Comparison of ENCODE assay signal across 31 cellular contexts in genomic region chr5:38866362-38867070, GRCh38. TPM values are rescaled to one million over a fixed set of nuclear protein-coding genes. Genes with fewer than 3 reads are reported as not detected.
DNase-seq lines count a peak whose midpoint lies in the region; ATAC-seq and TF ChIP-seq lines count a peak whose summit lies in the region.
"Had no signal": no experiment of that assay in that cellular context is flagged by ENCODE, and none has a peak within 500 bp of the region (broad histone marks: within the 10 kb centered on the region; RNA-seq: fewer than 3 reads in every experiment).

No MANE protein-coding gene starts in this region.

- TF ChIP-seq CTCF in right lobe of liver (IDR thresholded peaks at IDR 0.05), result no peak

- ATAC-seq in right lobe of liver (peak in 3 of 4 donors; percentile 10 to 23 (median 14)), HG03039 (IDR thresholded peaks at IDR 0.05; ENCODE audit: unreplicated experiment) (no peak), HG03135 (IDR thresholded peaks at IDR 0.05; ENCODE audit: unreplicated experiment) (no peak)
- ATAC-seq: activated CD4-positive, alpha-beta T cell treated with anti-CD3 and anti-CD28 coated beads for 36 hours; activated T-helper 17 cell treated with anti-CD3 and anti-CD28 coated beads, Interleukin-2, amount 50 U/mL, for 72 hours; CD8-positive, alpha-beta T cell; K562; left colon; PC-3 had no signal

- H3K4me3 ChIP-seq in right lobe of liver, result no peak overlapping the region
- H3K4me3 ChIP-seq: K562, smooth muscle cell had no signal

- H3K27ac ChIP-seq in right lobe of liver, result no peak overlapping the region
- H3K27ac ChIP-seq: parathyroid adenoma, VCaP had no signal

- no peaks in the 10 kb centered on the region for H3K36me3 ChIP-seq in right lobe of liver
- H3K36me3 ChIP-seq: BE2C had no signal

- intact Hi-C loops in right lobe of liver (cut with DNase I), result no loop called here

- H3K9me3 ChIP-seq in right lobe of liver, result no peaks in the 10 kb centered on the region

- no peaks in the 10 kb centered on the region for H3K27me3 ChIP-seq in right lobe of liver
- H3K27me3 ChIP-seq: BE2C had no signal

- H3K4me1 ChIP-seq in right lobe of liver, result no peaks in the 10 kb centered on the region
- H3K4me1 ChIP-seq: parathyroid adenoma had no signal

- DNase-seq in A172 (ENCODE audit: low spot score) (peak; percentile 38), HK-2 (ENCODE audit: unreplicated experiment) (peak; percentile 24), amniotic epithelial cell (ENCODE audit: low read depth) (peak; percentile 47), right lobe of liver (no peak), NOMO-1 treated with DMSO at 0.1 percent for 48 hours (lab: John Stamatoyannopoulos, UW; ENCODE audit: unreplicated experiment) (no peak), NCI-H2081 (lab: John Stamatoyannopoulos, UW) (no peak)
- DNase-seq: activated CD4-positive, alpha-beta T cell treated with anti-CD3 and anti-CD28 coated beads for 36 hours; amygdala; BE2C; CD8-positive, alpha-beta T cell; effector CD4-positive, alpha-beta T cell; HCEC 1CT; hypothalamus; left colon; NCI-H1105; NCI-H1930; NCI-H2227 treated with DMSO at 0.1 percent for 48 hours; NCI-H526 treated with DMSO at 0.1 percent for 48 hours; NK-92 treated with Interleukin-12 subunit alpha and Interleukin-12 subunit beta, amount 100 ng/mL, for 24 hours; PC-3; SIG-M5; stimulated activated naive CD4-positive, alpha-beta T cell; T1000 had no signal

- no peak for TF ChIP-seq POLR2A in right lobe of liver (IDR thresholded peaks at IDR 0.05)

- WGBS in right lobe of liver (ENCODE audit: insufficient coverage, low coverage, low lambda C conversion rate, missing lambda C conversion rate), result 64% methylated on average over 1 of the region's 4 CpGs

RNA-seq across cellular contexts. Expression of gene OSMR, which starts 20.7 kb away (rescaled TPM):
- 27.9 and 34.8 TPM in 2 replicates for total RNA-seq in A172 (2014; rRNA removed; shearing (Covaris generic))
- 10 to 100 TPM in 5 of 6 experiments, 1 to 10 TPM in 1; 3.9 to 44.8 (median 12.2) TPM for total RNA-seq in right lobe of liver
- total RNA-seq: CD8-positive, alpha-beta T cell; HT-29 had no signal

Comparison
In these comparisons a context has a peak if more than half of its experiments do, and no peak if none do; other contexts are left out.
1. DNase-seq: peak in A172 (single experiment), HK-2 (single experiment) and amniotic epithelial cell (single experiment); none in right lobe of liver (0 of 3), NOMO-1 treated with DMSO at 0.1 percent for 48 hours (single experiment) and NCI-H2081 (0 of 2).
2. ATAC-seq: peak in right lobe of liver (3 of 4); none in HG03039 (single experiment) and HG03135 (single experiment).